ENCODE assay signal across 8 cellular contexts in genomic region chr1:159923203-159924024, GRCh38. TPM values are rescaled to one million over a fixed set of nuclear protein-coding genes. Genes with fewer than 3 reads are reported as not detected.
DNase-seq lines count a peak whose midpoint lies in the region; ATAC-seq and TF ChIP-seq lines count a peak whose summit lies in the region.

No MANE protein-coding gene starts in this region.

- peak overlapping the region; percentile 98 for H3K27ac Mint-ChIP-seq in activated naive CD4-positive, alpha-beta T cell treated with anti-CD3 and anti-CD28 coated beads, Interleukin-2, amount 50 U/mL, for 24 hours

- H3K27me3 ChIP-seq in left ventricle myocardium inferior (ENCODE audit: low read depth): no peaks in the 10 kb centered on the region

- no peaks in the 10 kb centered on the region for H3K9me3 Mint-ChIP-seq in activated naive CD4-positive, alpha-beta T cell treated with anti-CD3 and anti-CD28 coated beads, Interleukin-2, amount 50 U/mL, for 24 hours

- peak; percentile 94 for DNase-seq in DMS153 (lab: John Stamatoyannopoulos, UW)
- peak; percentile 64 for DNase-seq in HuH-7 (ENCODE audit: low spot score)
- no peak for DNase-seq in SK-N-MC (ENCODE audit: low read depth, low spot score)
- DNase-seq in left ventricle myocardium inferior: peak; percentile 89
- DNase-seq in sciatic nerve (ENCODE audit: low spot score): peak; percentile 86

- H3K36me3 ChIP-seq in SK-N-MC (ENCODE audit: insufficient read depth, low read length): peaks cover 9% of the 10 kb centered on the region; the same call in 1 of the 2 replicates
- peaks cover 25% of the 10 kb centered on the region for H3K36me3 ChIP-seq in left ventricle myocardium inferior

- H3K9ac ChIP-seq in SK-N-MC (ENCODE audit: insufficient read length): no peak overlapping the region

- H3K9me3 ChIP-seq in SK-N-MC (ENCODE audit: low read depth, low read length) (no peaks in the 10 kb centered on the region), left ventricle myocardium inferior (replicated peaks) (no peaks in the 10 kb centered on the region)

- ATAC-seq in GM21529 (IDR thresholded peaks at IDR 0.05; ENCODE audit: unreplicated experiment): peak; percentile 35
- peak; percentile 73 for ATAC-seq in sciatic nerve
- no peak for ATAC-seq in GM18520 (IDR thresholded peaks at IDR 0.05; ENCODE audit: unreplicated experiment)

- intact Hi-C loops in left ventricle myocardium inferior (cut with micrococcal nuclease): no loop called here
- intact Hi-C loops in sciatic nerve (cut with DNase I): no loop called here

- peaks cover 68% of the 10 kb centered on the region for H3K4me1 Mint-ChIP-seq in activated naive CD4-positive, alpha-beta T cell treated with anti-CD3 and anti-CD28 coated beads, Interleukin-2, amount 50 U/mL, for 24 hours

- peak overlapping the region; percentile 94 for H3K4me3 ChIP-seq in SK-N-MC
- H3K4me3 ChIP-seq in left ventricle myocardium inferior: peak overlapping the region; percentile 91

- TF ChIP-seq CTCF in left ventricle myocardium inferior (IDR thresholded peaks at IDR 0.05; ENCODE audit: borderline replicate concordance): no peak

- peaks cover 80% of the 10 kb centered on the region for H3K4me1 ChIP-seq in left ventricle myocardium inferior

- no peaks in the 10 kb centered on the region for H3K27me3 Mint-ChIP-seq in activated naive CD4-positive, alpha-beta T cell treated with anti-CD3 and anti-CD28 coated beads, Interleukin-2, amount 50 U/mL, for 24 hours

- peaks cover 10% of the 10 kb centered on the region for H3K36me3 Mint-ChIP-seq in activated naive CD4-positive, alpha-beta T cell treated with anti-CD3 and anti-CD28 coated beads, Interleukin-2, amount 50 U/mL, for 24 hours

- H3K27ac ChIP-seq in SK-N-MC (no peak overlapping the region), left ventricle myocardium inferior (replicated peaks) (peak overlapping the region; percentile 98)

- H3K4me3 Mint-ChIP-seq in activated naive CD4-positive, alpha-beta T cell treated with anti-CD3 and anti-CD28 coated beads, Interleukin-2, amount 50 U/mL, for 24 hours: peak overlapping the region; percentile 97

RNA-seq across cellular contexts. Expression of gene TAGLN2, which starts 1.9 kb away (rescaled TPM):
- total RNA-seq in left ventricle myocardium inferior (110 TPM), sciatic nerve (184 TPM)

RNA-seq across cellular contexts. Expression of gene IGSF9, which starts 22.0 kb away (rescaled TPM):
- total RNA-seq in left ventricle myocardium inferior (0.25 TPM), sciatic nerve (0.18 TPM)

RNA-seq across cellular contexts. Expression of gene CFAP45, which starts 23.4 kb away (rescaled TPM):
- total RNA-seq in left ventricle myocardium inferior: 1.1 TPM
- total RNA-seq in sciatic nerve: 1.6 TPM

RNA-seq across cellular contexts. Expression of gene SLAMF9, which starts 30.6 kb away (rescaled TPM):
- not detected for total RNA-seq in left ventricle myocardium inferior
- total RNA-seq in sciatic nerve: 0.80 TPM
